In the genomic region with DNA sequence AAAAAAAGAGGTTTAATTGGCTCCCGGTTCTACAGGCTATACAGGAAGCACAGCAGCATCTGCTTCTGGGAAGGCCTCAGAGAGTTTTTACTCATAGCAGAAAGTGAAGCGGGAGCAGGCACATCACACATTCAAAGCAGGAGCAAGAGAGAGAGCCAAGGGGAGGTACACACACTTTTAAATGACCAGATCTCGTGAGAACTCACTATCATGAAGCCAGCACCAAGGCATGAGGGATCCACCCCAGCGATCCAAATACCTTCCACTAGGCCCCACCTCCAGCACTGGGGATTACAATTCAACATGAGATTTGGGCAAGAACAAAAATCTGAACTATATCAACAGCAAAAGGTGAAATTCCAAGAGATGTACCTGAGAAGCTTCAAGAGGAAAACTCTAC, we compare ENCODE assay signal across 24 cellular contexts. TPM values are rescaled to one million over a fixed set of nuclear protein-coding genes. Genes with fewer than 3 reads are reported as not detected.
A peak's percentile ranks its signal among the peaks of the same experiment; 100 is the strongest.
DNase-seq lines count a peak whose midpoint lies in the region; ATAC-seq, FAIRE-seq and TF ChIP-seq lines count a peak whose summit lies in the region.
"Had no signal": no experiment of that assay in that cellular context is flagged by ENCODE, and none has a peak within 500 bp of the region (broad histone marks: within the 10 kb centered on the region; RNA-seq: fewer than 3 reads in every experiment).

No MANE protein-coding gene starts in this region.

- H3K4me3 ChIP-seq in DND-41 (ENCODE audit: low read depth in 1 of 2, low read length in 2 of 2) = no peak overlapping the region
- no peak overlapping the region for H3K4me3 ChIP-seq in HCT116 (replicated peaks in 1 of 2; ENCODE audit: low read depth in 1 of 2, low read length in 2 of 2)
- no peak overlapping the region for H3K4me3 ChIP-seq in H1 (ENCODE audit: extremely low read depth in 1 of 4, insufficient read depth in 2 of 4, low read depth in 3 of 4, low read length in 4 of 4)
- no peak overlapping the region for H3K4me3 ChIP-seq in small intestine (ENCODE audit: low read depth in 1 of 2, low read length in 2 of 2)
- H3K4me3 ChIP-seq: A549; BLaER1 treated with 17β-estradiol and CSF1 and Interleukin-3, amounts not matched to agents 10 nM and 100 nM had no signal

- TF ChIP-seq RAD21 in HCT116 (IDR thresholded peaks at IDR 0.05; ENCODE audit: low read depth) (no peak), H1 (IDR thresholded peaks at IDR 0.05 in 1 of 2, conservative IDR thresholded peaks at IDR 0.05 in 1 of 2; ENCODE audit: low read depth in 2 of 2, low read length in 2 of 2) (no peak)

- peaks cover 8% of the 10 kb centered on the region for H3K9me3 ChIP-seq in DND-41 (ENCODE audit: insufficient read depth, low read length, severe bottlenecking)
- peaks cover 0 to 5% of the 10 kb centered on the region in 2 experiments; a peak in 1 of 4 replicates for H3K9me3 ChIP-seq in HCT116 (ENCODE audit: control insufficient read depth in 1 of 2, insufficient read depth in 1 of 2, low read depth in 1 of 2, low read length in 2 of 2)
- H3K9me3 ChIP-seq in H1 (ENCODE audit: insufficient read depth in 2 of 2, low read depth in 1 of 2, low read length in 1 of 2) = no peaks in the 10 kb centered on the region
- H3K9me3 ChIP-seq in small intestine (ENCODE audit: control insufficient read depth, low read depth) = no peaks in the 10 kb centered on the region
- H3K9me3 ChIP-seq: A549, BE2C had no signal

- no TSS peak for BruUV-seq in HCT116 (replicated peaks; lab: Mats Ljungman, UMichigan)

- H3K9me2 ChIP-seq in HCT116 (ENCODE audit: insufficient read depth) = no peaks in the 10 kb centered on the region

- no peaks in the 10 kb centered on the region for H3K27me3 Mint-ChIP-seq in activated T-cell treated with anti-CD3 and anti-CD28 coated beads, Interleukin-2, amount 50 U/mL, for 24 hours

- no peak overlapping the region for H3K27ac ChIP-seq in DND-41 (ENCODE audit: low read length)
- H3K27ac ChIP-seq in HCT116 (ENCODE audit: low read depth, low read length) = no peak overlapping the region
- H3K27ac ChIP-seq in H1 (ENCODE audit: low read depth, low read length) = no peak overlapping the region
- no peak overlapping the region for H3K27ac ChIP-seq in small intestine (ENCODE audit: low read depth in 1 of 2, low read length in 1 of 2)
- H3K27ac ChIP-seq: A549; BLaER1 treated with 17β-estradiol and CSF1 and Interleukin-3, amounts not matched to agents 10 nM and 100 nM had no signal

- no peak overlapping the region; the same call in 1 of the 2 replicates for H3K18ac ChIP-seq in H1 (ENCODE audit: extremely low read depth, low read length)

- H4K5ac ChIP-seq in H1 (ENCODE audit: insufficient read length, low read depth, low read length) = no peak overlapping the region

- H4K91ac ChIP-seq in H1 (replicated peaks; ENCODE audit: insufficient read length, low read length) = no peak overlapping the region

- no peaks in the 10 kb centered on the region for H3K36me3 ChIP-seq in DND-41 (ENCODE audit: insufficient read depth, low read length)
- H3K36me3 ChIP-seq in HCT116 (ENCODE audit: control insufficient read depth in 1 of 2, insufficient read depth in 2 of 2, low read length in 2 of 2) = no peaks in the 10 kb centered on the region
- no peaks in the 10 kb centered on the region for H3K36me3 ChIP-seq in H1 (ENCODE audit: control insufficient read depth in 2 of 4, insufficient read depth in 4 of 4, low read length in 3 of 4)
- no peaks in the 10 kb centered on the region for H3K36me3 ChIP-seq in small intestine (ENCODE audit: control insufficient read depth in 2 of 2, insufficient read depth in 2 of 2, low read length in 2 of 2)
- H3K36me3 ChIP-seq: BE2C; BLaER1 treated with 17β-estradiol and CSF1 and Interleukin-3, amounts not matched to agents 10 nM and 100 nM had no signal

- RAD21 ChIA-PET in HCT116 (lab: Charles Lee; ENCODE audit: low non-redundant PET in 1 of 2, low total read pairs in 2 of 2, uncharacterized antibody in 2 of 2, unreplicated experiment in 2 of 2) = no interaction called here

- H3K4me3 Mint-ChIP-seq in activated T-cell treated with anti-CD3 and anti-CD28 coated beads, Interleukin-2, amount 50 U/mL, for 24 hours = no peak overlapping the region
- H3K4me3 Mint-ChIP-seq: CD14-positive monocyte; CD4-positive, alpha-beta T cell; CD8-positive, alpha-beta memory T cell had no signal

- H4K20me1 ChIP-seq in DND-41 (ENCODE audit: insufficient read depth, low read length) (no peaks in the 10 kb centered on the region), HCT116 (ENCODE audit: insufficient read depth) (no peaks in the 10 kb centered on the region), H1 (replicated peaks in 1 of 2; ENCODE audit: control insufficient read depth in 1 of 2, insufficient read depth in 2 of 2, low read length in 2 of 2) (no peaks in the 10 kb centered on the region)
- H4K20me1 ChIP-seq: BLaER1 treated with 17β-estradiol and CSF1 and Interleukin-3, amounts not matched to agents 10 nM and 100 nM had no signal

- no peaks in the 10 kb centered on the region for H3K4me1 Mint-ChIP-seq in activated T-cell treated with anti-CD3 and anti-CD28 coated beads, Interleukin-2, amount 50 U/mL, for 24 hours (ENCODE audit: low read depth)
- H3K4me1 Mint-ChIP-seq: CD14-positive monocyte; CD8-positive, alpha-beta memory T cell had no signal

- H3K79me2 ChIP-seq in DND-41 (ENCODE audit: insufficient read depth, low read length) = no peaks in the 10 kb centered on the region
- no peaks in the 10 kb centered on the region for H3K79me2 ChIP-seq in HCT116 (ENCODE audit: insufficient read depth, low read length)
- H3K79me2 ChIP-seq in H1 (ENCODE audit: control insufficient read depth in 1 of 2, insufficient read depth in 2 of 2, low read length in 2 of 2) = no peaks in the 10 kb centered on the region

- H3K27me3 ChIP-seq in DND-41 (ENCODE audit: insufficient read depth, low read length, poor library complexity) (no peaks in the 10 kb centered on the region), HCT116 (ENCODE audit: insufficient read depth, low read length) (no peaks in the 10 kb centered on the region), H1 (replicated peaks in 1 of 4; ENCODE audit: control insufficient read depth in 3 of 4, extremely low read depth in 1 of 4, insufficient read depth in 3 of 4, low read length in 3 of 4) (no peaks in the 10 kb centered on the region), small intestine (ENCODE audit: control insufficient read depth in 2 of 2, insufficient read depth in 2 of 2, low read length in 2 of 2) (no peaks in the 10 kb centered on the region)
- H3K27me3 ChIP-seq: BE2C; BLaER1 treated with 17β-estradiol and CSF1 and Interleukin-3, amounts not matched to agents 10 nM and 100 nM had no signal

- no peaks in the 10 kb centered on the region for H3K23me2 ChIP-seq in H1 (ENCODE audit: low read depth, low read length)

- H2AK5ac ChIP-seq in H1 (ENCODE audit: low read depth, low read length) = no peak overlapping the region

- no peak for TF ChIP-seq POLR2A in HCT116 (IDR thresholded peaks at IDR 0.05; ENCODE audit: borderline replicate concordance, extremely low read depth, insufficient read depth, insufficient read length)
- no peak for TF ChIP-seq POLR2A in H1 (IDR thresholded peaks at IDR 0.05; ENCODE audit: control extremely low read depth in 1 of 2, low read depth in 2 of 2, low read length in 2 of 2)

- no peak overlapping the region for H3K9ac ChIP-seq in DND-41 (ENCODE audit: low read depth, low read length)
- H3K9ac ChIP-seq in HCT116 (ENCODE audit: low read length) = no peak overlapping the region
- no peak overlapping the region for H3K9ac ChIP-seq in H1 (replicated peaks in 1 of 4; ENCODE audit: extremely low read depth in 1 of 4, low read depth in 3 of 4, low read length in 3 of 4)
- H3K9ac ChIP-seq: BLaER1 treated with 17β-estradiol and CSF1 and Interleukin-3, amounts not matched to agents 10 nM and 100 nM had no signal

- H3K9me3 Mint-ChIP-seq in activated T-cell treated with anti-CD3 and anti-CD28 coated beads, Interleukin-2, amount 50 U/mL, for 24 hours = peaks cover 7% of the 10 kb centered on the region
- H3K9me3 Mint-ChIP-seq: CD4-positive, alpha-beta T cell had no signal

- ATAC-seq in DND-41 (ENCODE audit: insufficient read depth, low read depth) (no peak), HCT116 (no peak)
- ATAC-seq: A549 had no signal

- DNase-seq in DND-41 (no peak), HCT116 (ENCODE audit: low read depth, low spot score) (no peak), H1 (ENCODE audit: low read depth in 1 of 2, low spot score in 2 of 2) (no peak), islet precursor cell (peak; percentile 24), small intestine (no peak), OCI-M1 (lab: John Stamatoyannopoulos, UW) (no peak)
- DNase-seq in activated T-cell treated with anti-CD3 and anti-CD28 coated beads, Interleukin-2, amount 50 U/mL, for 24 hours = no peak
- no peak for DNase-seq in activated effector memory CD4-positive, alpha-beta T cell treated with Interleukin-2 at 50 U/mL for 16 hours
- DNase-seq: 8988T; ACHN; AML-193; BE2C; CD4-positive, alpha-beta T cell; CD8-positive, alpha-beta memory T cell; DMS 273 treated with DMSO at 0.1 percent for 48 hours; DMS79 treated with DMSO at 0.1 percent for 48 hours; GOT3; H7; HCEC 1CT had no signal

- no peak overlapping the region for H2BK12ac ChIP-seq in H1 (ENCODE audit: low read depth, low read length)

- H3K4ac ChIP-seq in H1 (replicated peaks; ENCODE audit: insufficient read length, low read depth, low read length) = no peak overlapping the region

- no peak overlapping the region for H4K8ac ChIP-seq in H1 (ENCODE audit: extremely low read depth, insufficient read depth, low read length)

- no peak overlapping the region for H2BK15ac ChIP-seq in H1 (ENCODE audit: low read length)

- CTCF ChIA-PET in HCT116 (lab: Charles Lee) = no interaction called here
- CTCF ChIA-PET in H1 (lab: Charles Lee; ENCODE audit: partially characterized antibody) = interaction anchor here (0.6 to 0.9 kb wide), 4 partner anchors 9 to 682 kb away, joined by 3 to 4 read pairs (median 3); a partner anchor contains a TSS

- no peak overlapping the region for H2BK5ac ChIP-seq in H1 (ENCODE audit: low read depth, low read length)

- H3K14ac ChIP-seq in H1 (ENCODE audit: insufficient read length) = no peak overlapping the region

- intact Hi-C loops in HCT116 (cut with micrococcal nuclease) = no loop called here

- H3K36me3 Mint-ChIP-seq in activated T-cell treated with anti-CD3 and anti-CD28 coated beads, Interleukin-2, amount 50 U/mL, for 24 hours (ENCODE audit: low read depth) = no peaks in the 10 kb centered on the region
- H3K36me3 Mint-ChIP-seq: CD14-positive monocyte had no signal

- no peak for TF ChIP-seq EP300 in H1 (IDR thresholded peaks at IDR 0.05; ENCODE audit: borderline replicate concordance in 1 of 2, low read depth in 2 of 2, low read length in 2 of 2)

- POLR2A ChIA-PET in HCT116 (lab: Charles Lee) = interaction anchor here (0.8 kb wide), 1 partner anchor 68 kb away, joined by 4 read pairs; a partner anchor contains a TSS
- POLR2A ChIA-PET in H1 (lab: Charles Lee; ENCODE audit: partially characterized antibody) = interaction anchor here (0.7 kb wide), 1 partner anchor 21 kb away, joined by 4 read pairs; no protein-coding TSS in a partner anchor

- no peak overlapping the region for H3K23ac ChIP-seq in H1 (ENCODE audit: insufficient read length)

- H2BK120ac ChIP-seq in H1 (replicated peaks; ENCODE audit: low read depth, low read length) = no peak overlapping the region

- H3K27ac Mint-ChIP-seq in activated T-cell treated with anti-CD3 and anti-CD28 coated beads, Interleukin-2, amount 50 U/mL, for 24 hours = no peak overlapping the region
- H3K27ac Mint-ChIP-seq: CD14-positive monocyte; CD4-positive, alpha-beta T cell had no signal

- FAIRE-seq in H1 (lab: Jason Lieb, UNC) (no peak), small intestine (lab: Jason Lieb, UNC) (no peak)
- FAIRE-seq: A549, D721Med, GM12892 had no signal

- TF ChIP-seq CTCF in DND-41 (IDR thresholded peaks at IDR 0.05; ENCODE audit: borderline replicate concordance, extremely low read depth, low read length, poor library complexity, severe bottlenecking) (no peak), HCT116 (IDR thresholded peaks at IDR 0.05 in 2 of 3, conservative IDR thresholded peaks at IDR 0.05 in 1 of 3; ENCODE audit: borderline replicate concordance in 1 of 3, insufficient read depth in 1 of 3, low read depth in 2 of 3, low read length in 2 of 3) (no peak), H1 (IDR thresholded peaks at IDR 0.05; ENCODE audit: control extremely low read depth in 1 of 3, insufficient read depth in 1 of 3, low read depth in 1 of 3, low read length in 3 of 3) (no peak)

- H2AFZ ChIP-seq in DND-41 (ENCODE audit: low read depth, low read length) (peak overlapping the region; percentile 31; the same call in 1 of the 2 replicates), HCT116 (ENCODE audit: low read depth, low read length, poor library complexity, severe bottlenecking) (peak overlapping the region; percentile 80), H1 (ENCODE audit: low read length) (no peak overlapping the region; the same call in 1 of the 2 replicates)

- H3K4me1 ChIP-seq in DND-41 (ENCODE audit: insufficient read depth, low read length) (no peaks in the 10 kb centered on the region), HCT116 (ENCODE audit: control insufficient read depth in 1 of 2, insufficient read depth in 2 of 2, low read length in 2 of 2) (no peaks in the 10 kb centered on the region), H1 (replicated peaks in 1 of 4; ENCODE audit: control insufficient read depth in 3 of 4, insufficient read depth in 4 of 4, low read length in 3 of 4) (no peaks in the 10 kb centered on the region), small intestine (ENCODE audit: control insufficient read depth in 2 of 2, insufficient read depth in 1 of 2, low read depth in 1 of 2, low read length in 1 of 2) (no peaks in the 10 kb centered on the region)
- H3K4me1 ChIP-seq: A549; BE2C; BLaER1 treated with 17β-estradiol and CSF1 and Interleukin-3, amounts not matched to agents 10 nM and 100 nM had no signal

- H3K4me2 ChIP-seq in DND-41 (ENCODE audit: insufficient read depth, low read length) (no peak overlapping the region), HCT116 (ENCODE audit: low read length) (no peak overlapping the region), H1 (ENCODE audit: insufficient read depth in 1 of 2, low read depth in 2 of 2, low read length in 2 of 2) (no peak overlapping the region)
- H3K4me2 ChIP-seq: A549; BLaER1 treated with 17β-estradiol and CSF1 and Interleukin-3, amounts not matched to agents 10 nM and 100 nM had no signal

- H3K56ac ChIP-seq in H1 (replicated peaks; ENCODE audit: insufficient read length, low read depth, low read length) = no peak overlapping the region

- H3K79me1 ChIP-seq in H1 (ENCODE audit: low read depth, low read length) = no peaks in the 10 kb centered on the region

- 78% methylated on average over 4 of the region's 4 CpGs; no CpG with 5 or more reads in 1 of the 2 experiments for WGBS in H1 (ENCODE audit: extremely low coverage in 1 of 2, insufficient coverage in 1 of 2, insufficient read length in 1 of 2, insufficient replicate concordance in 2 of 2, low coverage in 1 of 2, low lambda C conversion rate in 2 of 2, missing lambda C conversion rate in 1 of 2), 2 experiments
- 74 to 84% (median 78%) methylated on average over 4 of the region's 4 CpGs for WGBS in small intestine, 3 donors

- no peak overlapping the region for H2BK20ac ChIP-seq in H1 (ENCODE audit: low read length)

RNA-seq across cellular contexts. Expression of a gene that starts 20.8 kb away (rescaled TPM):
- total RNA-seq in HCT116 (2021; ENCODE audit: unreplicated experiment) = 9.6 TPM
- 3.3 and 4.5 TPM in 2 replicates for polyA plus RNA-seq in HCT116 (2012)
- total RNA-seq in H1 (2021; fragmentation: NEBNext Ultra II Directional; extraction: Animal tissue kit (Norgen Biotek cat#: 25700)) = 12.8 and 16.2 TPM in 2 replicates
- polyA plus RNA-seq in H1 (2011; rRNA removed) (2.7 and 3.4 TPM in 2 replicates), small intestine (1 to 10 TPM; 3.5 to 4.3 (median 4.0) TPM)
- polyA plus RNA-seq in H1 (2011; cell fraction: cytosol; rRNA removed) = 5.2 TPM
- polyA plus RNA-seq in H1 (2011; cell fraction: nucleus; rRNA removed) = 5.9 TPM
- 8.3 to 9.4 TPM (median 9.1 TPM) in 4 replicates for polyA plus RNA-seq in H1 (2012, experiment 1 of 2)
- polyA plus RNA-seq in H1 (2012, experiment 2 of 2) = 1.2 TPM
- 7.5 TPM for polyA plus RNA-seq in H1 (2013, experiment 1 of 2)
- polyA plus RNA-seq in H1 (2013, experiment 2 of 2) = 8.1 TPM
- 10.1 and 15.7 TPM in 2 replicates for polyA minus RNA-seq in H1 (2011; rRNA and poly(A)+ RNA removed)
- polyA minus RNA-seq in H1 (2011; cell fraction: cytosol; rRNA and poly(A)+ RNA removed) = 10.3 TPM
- polyA minus RNA-seq in H1 (2011; cell fraction: nucleus; rRNA and poly(A)+ RNA removed) = 7.3 TPM

RNA-seq across cellular contexts. Expression of a gene that starts 33.0 kb away (rescaled TPM):
- 14.8 TPM for total RNA-seq in HCT116 (2021; ENCODE audit: unreplicated experiment)
- 10.0 and 22.0 TPM in 2 replicates for polyA plus RNA-seq in HCT116 (2012)
- 4.9 and 6.1 TPM in 2 replicates for total RNA-seq in H1 (2021; fragmentation: NEBNext Ultra II Directional; extraction: Animal tissue kit (Norgen Biotek cat#: 25700))
- polyA plus RNA-seq in H1 (2011; rRNA removed) = 13.0 and 13.2 TPM in 2 replicates
- 12.3 TPM for polyA plus RNA-seq in H1 (2011; cell fraction: cytosol; rRNA removed)
- polyA plus RNA-seq in H1 (2011; cell fraction: nucleus; rRNA removed) = 8.3 TPM
- polyA plus RNA-seq in H1 (2012, experiment 1 of 2) = 9.7 to 19.5 TPM (median 15.7 TPM) in 4 replicates
- polyA plus RNA-seq in H1 (2012, experiment 2 of 2) = 15.5 TPM
- 9.2 TPM for polyA plus RNA-seq in H1 (2013, experiment 1 of 2)
- 11.9 TPM for polyA plus RNA-seq in H1 (2013, experiment 2 of 2)
- 0.79 and 1.7 TPM in 2 replicates for polyA minus RNA-seq in H1 (2011; rRNA and poly(A)+ RNA removed)
- 2.9 TPM for polyA minus RNA-seq in H1 (2011; cell fraction: cytosol; rRNA and poly(A)+ RNA removed)
- polyA minus RNA-seq in H1 (2011; cell fraction: nucleus; rRNA and poly(A)+ RNA removed) = 1.9 TPM
- polyA plus RNA-seq in small intestine = 100 to 1,000 TPM in 1 of 3 donors, 10 to 100 TPM in 1, 1 to 10 TPM in 1; 7.2 to 137 (median 18.4) TPM
